Comparison of ENCODE assay signal across 8 cellular contexts in the genomic region with DNA sequence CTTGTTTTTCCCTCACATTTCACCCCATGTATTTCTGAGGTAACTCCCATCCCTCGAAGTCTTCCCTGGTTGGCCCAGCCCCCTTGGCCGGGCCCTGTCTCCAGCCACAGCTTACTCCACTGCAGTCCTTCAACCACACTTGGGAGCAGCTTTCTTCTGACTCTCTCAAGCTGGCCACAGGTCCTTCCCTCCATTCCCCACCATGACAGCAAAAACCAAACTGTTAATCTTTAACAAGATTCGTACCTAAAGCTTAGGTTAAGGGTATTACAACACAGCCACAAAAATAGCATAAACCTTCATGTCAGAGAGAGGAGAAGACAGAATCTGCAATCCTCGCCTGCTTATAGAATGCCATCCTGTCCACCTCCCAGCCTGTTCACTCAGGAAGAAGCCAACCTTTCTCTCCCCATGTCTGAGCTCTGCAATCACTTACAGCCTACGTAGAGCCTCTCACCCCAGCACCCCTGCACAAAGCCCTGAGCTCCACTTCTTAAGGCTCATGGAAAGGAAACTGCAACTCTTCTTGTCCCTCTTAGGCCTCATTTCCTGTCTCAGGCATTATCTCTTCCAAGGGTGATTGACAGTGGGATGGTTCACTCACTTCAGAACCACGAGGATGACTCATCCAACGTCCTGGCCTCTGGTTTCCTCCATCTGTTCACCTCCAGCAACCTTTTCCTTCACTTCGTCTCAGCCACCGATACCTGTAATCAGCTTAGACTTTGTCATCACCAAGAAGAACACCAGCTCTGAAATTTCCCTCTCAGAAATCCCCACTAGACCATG.
A peak's percentile ranks its signal among the peaks of the same experiment; 100 is the strongest.
DNase-seq lines count a peak whose midpoint lies in the region; ATAC-seq, FAIRE-seq and TF ChIP-seq lines count a peak whose summit lies in the region.

No MANE protein-coding gene starts in this region.

- in situ Hi-C loops in ACHN (cut with HindIII; ENCODE audit: low pct_ligation_motif_present, low pct_unique_long_range_greater_than_20kb, low sequenced_read_pairs): no loop called here

- peak; percentile 63 for DNase-seq in ACHN
- DNase-seq in GM19239 (ENCODE audit: insufficient read length, low spot score): peak; percentile 65
- peak; percentile 45 for DNase-seq in activated naive CD8-positive, alpha-beta T cell treated with anti-CD3 and anti-CD28 coated beads, Interleukin-2, amount 50 U/mL, for 16 hours (ENCODE audit: low read depth, low spot score)
- peak; percentile 66 to 68 for DNase-seq in stimulated activated CD4-positive, alpha-beta T cell treated with anti-CD3 and anti-CD28 coated beads, Interleukin-15, amount 100 ng/mL, for 48 hours (ENCODE audit: low read depth in 2 of 2)
- no peak for DNase-seq in DMS79 treated with DMSO at 0.1 percent for 48 hours (lab: John Stamatoyannopoulos, UW)
- no peak for DNase-seq in GOT3 (lab: John Stamatoyannopoulos, UW)

- FAIRE-seq in GM19239 (lab: Jason Lieb, UNC): peak; percentile 100

- ATAC-seq in HG03159 (IDR thresholded peaks at IDR 0.05; ENCODE audit: unreplicated experiment): peak; percentile 88

TF ChIP-seq in PFSK-1, 5 proteins besides CTCF, POLR2A, EP300 and RAD21:
- TF ChIP-seq, protein P1, sequence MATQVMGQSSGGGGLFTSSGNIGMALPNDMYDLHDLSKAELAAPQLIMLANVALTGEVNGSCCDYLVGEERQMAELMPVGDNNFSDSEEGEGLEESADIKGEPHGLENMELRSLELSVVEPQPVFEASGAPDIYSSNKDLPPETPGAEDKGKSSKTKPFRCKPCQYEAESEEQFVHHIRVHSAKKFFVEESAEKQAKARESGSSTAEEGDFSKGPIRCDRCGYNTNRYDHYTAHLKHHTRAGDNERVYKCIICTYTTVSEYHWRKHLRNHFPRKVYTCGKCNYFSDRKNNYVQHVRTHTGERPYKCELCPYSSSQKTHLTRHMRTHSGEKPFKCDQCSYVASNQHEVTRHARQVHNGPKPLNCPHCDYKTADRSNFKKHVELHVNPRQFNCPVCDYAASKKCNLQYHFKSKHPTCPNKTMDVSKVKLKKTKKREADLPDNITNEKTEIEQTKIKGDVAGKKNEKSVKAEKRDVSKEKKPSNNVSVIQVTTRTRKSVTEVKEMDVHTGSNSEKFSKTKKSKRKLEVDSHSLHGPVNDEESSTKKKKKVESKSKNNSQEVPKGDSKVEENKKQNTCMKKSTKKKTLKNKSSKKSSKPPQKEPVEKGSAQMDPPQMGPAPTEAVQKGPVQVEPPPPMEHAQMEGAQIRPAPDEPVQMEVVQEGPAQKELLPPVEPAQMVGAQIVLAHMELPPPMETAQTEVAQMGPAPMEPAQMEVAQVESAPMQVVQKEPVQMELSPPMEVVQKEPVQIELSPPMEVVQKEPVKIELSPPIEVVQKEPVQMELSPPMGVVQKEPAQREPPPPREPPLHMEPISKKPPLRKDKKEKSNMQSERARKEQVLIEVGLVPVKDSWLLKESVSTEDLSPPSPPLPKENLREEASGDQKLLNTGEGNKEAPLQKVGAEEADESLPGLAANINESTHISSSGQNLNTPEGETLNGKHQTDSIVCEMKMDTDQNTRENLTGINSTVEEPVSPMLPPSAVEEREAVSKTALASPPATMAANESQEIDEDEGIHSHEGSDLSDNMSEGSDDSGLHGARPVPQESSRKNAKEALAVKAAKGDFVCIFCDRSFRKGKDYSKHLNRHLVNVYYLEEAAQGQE (IDR thresholded peaks at IDR 0.05; ENCODE audit: insufficient read depth in 1 of 2, low read depth in 2 of 2, low read length in 2 of 2): no peak
- no peak for TF ChIP-seq FOXP2 (optimal IDR thresholded peaks at IDR 0.05; ENCODE audit: borderline replicate concordance, extremely low read depth, extremely low read length, insufficient read depth)
- TF ChIP-seq SIN3A (IDR thresholded peaks at IDR 0.05; ENCODE audit: borderline replicate concordance, insufficient read depth, low read length): 0 out of 2 replicates have a peak, but pooled peaks have one; percentile 26
- no peak for TF ChIP-seq POLR2AphosphoS5 (IDR thresholded peaks at IDR 0.05; ENCODE audit: low read depth, low read length)

Comparison
In these comparisons a context has a peak if more than half of its experiments do, and no peak if none do; other contexts are left out.
1. DNase-seq: peak in ACHN (single experiment), GM19239 (single experiment), activated naive CD8-positive, alpha-beta T cell treated with anti-CD3 and anti-CD28 coated beads, Interleukin-2, amount 50 U/mL, for 16 hours (single experiment) and stimulated activated CD4-positive, alpha-beta T cell treated with anti-CD3 and anti-CD28 coated beads, Interleukin-15, amount 100 ng/mL, for 48 hours (2 of 2); none in DMS79 treated with DMSO at 0.1 percent for 48 hours (single experiment) and GOT3 (single experiment).